In genomic region chr4:1612278-1613098, GRCh38 we compare ENCODE assay signal across 1 cellular context.
TF ChIP-seq lines count a peak whose summit lies in the region.

No MANE protein-coding gene starts in this region.

TF ChIP-seq in H1, 55 proteins besides CTCF, POLR2A, EP300 and RAD21:
- TF ChIP-seq PHF8 (conservative IDR thresholded peaks at IDR 0.05; ENCODE audit: low read depth, low read length): no peak
- TF ChIP-seq, protein P1, sequence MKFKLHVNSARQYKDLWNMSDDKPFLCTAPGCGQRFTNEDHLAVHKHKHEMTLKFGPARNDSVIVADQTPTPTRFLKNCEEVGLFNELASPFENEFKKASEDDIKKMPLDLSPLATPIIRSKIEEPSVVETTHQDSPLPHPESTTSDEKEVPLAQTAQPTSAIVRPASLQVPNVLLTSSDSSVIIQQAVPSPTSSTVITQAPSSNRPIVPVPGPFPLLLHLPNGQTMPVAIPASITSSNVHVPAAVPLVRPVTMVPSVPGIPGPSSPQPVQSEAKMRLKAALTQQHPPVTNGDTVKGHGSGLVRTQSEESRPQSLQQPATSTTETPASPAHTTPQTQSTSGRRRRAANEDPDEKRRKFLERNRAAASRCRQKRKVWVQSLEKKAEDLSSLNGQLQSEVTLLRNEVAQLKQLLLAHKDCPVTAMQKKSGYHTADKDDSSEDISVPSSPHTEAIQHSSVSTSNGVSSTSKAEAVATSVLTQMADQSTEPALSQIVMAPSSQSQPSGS (IDR thresholded peaks at IDR 0.05; ENCODE audit: low read length): no peak
- TF ChIP-seq SP4 (IDR thresholded peaks at IDR 0.05; ENCODE audit: low read length): no peak
- no peak for TF ChIP-seq TAF7 (optimal IDR thresholded peaks at IDR 0.05; ENCODE audit: borderline replicate concordance, low read depth, low read length)
- TF ChIP-seq CHD2 (IDR thresholded peaks at IDR 0.05; ENCODE audit: low read length): no peak
- TF ChIP-seq MAX (IDR thresholded peaks at IDR 0.05): no peak
- no peak for TF ChIP-seq GABPA (IDR thresholded peaks at IDR 0.05; ENCODE audit: borderline replicate concordance, insufficient read depth, low read length)
- TF ChIP-seq KDM5A (IDR thresholded peaks at IDR 0.05; ENCODE audit: low read length): no peak
- no peak for TF ChIP-seq EZH2 (IDR thresholded peaks at IDR 0.05; ENCODE audit: low read depth, low read length, severe bottlenecking)
- TF ChIP-seq TCF12 (IDR thresholded peaks at IDR 0.05; ENCODE audit: low read depth, low read length): no peak
- no peak for TF ChIP-seq RFX5 (IDR thresholded peaks at IDR 0.05; ENCODE audit: borderline replicate concordance, low read depth, low read length)
- no peak for TF ChIP-seq MAFK (IDR thresholded peaks at IDR 0.05; ENCODE audit: low read depth, low read length)
- no peak for TF ChIP-seq CTBP2 (IDR thresholded peaks at IDR 0.05; ENCODE audit: borderline replicate concordance, insufficient read depth, insufficient read length, low read length)
- TF ChIP-seq SP1 (IDR thresholded peaks at IDR 0.05; ENCODE audit: low read depth, low read length): no peak
- no peak for TF ChIP-seq HDAC2 (IDR thresholded peaks at IDR 0.05; ENCODE audit: borderline replicate concordance in 1 of 2, low read depth in 2 of 2, low read length in 2 of 2)
